Comparison of ENCODE assay signal across 9 cellular contexts in genomic region chr13:40981361-40981760, GRCh38. TPM values are rescaled to one million over a fixed set of nuclear protein-coding genes. Genes with fewer than 3 reads are reported as not detected.
DNase-seq lines count a peak whose midpoint lies in the region; ATAC-seq lines count a peak whose summit lies in the region.
"Had no signal": no experiment of that assay in that cellular context is flagged by ENCODE, and none has a peak within 500 bp of the region (broad histone marks: within the 10 kb centered on the region; RNA-seq: fewer than 3 reads in every experiment).

No MANE protein-coding gene starts in this region.

- H3K9me3 Mint-ChIP-seq in stimulated activated naive CD8-positive, alpha-beta T cell treated with anti-CD3 and anti-CD28 coated beads, Interleukin-15, Interleukin-2, amounts not matched to agents 100 ng/mL and 50 ng/mL, for 24 hours: no peaks in the 10 kb centered on the region
- H3K9me3 Mint-ChIP-seq in memory B cell: no peaks in the 10 kb centered on the region
- H3K9me3 Mint-ChIP-seq: H9 had no signal

- no peaks in the 10 kb centered on the region for H3K27me3 ChIP-seq in MG63

- peak overlapping the region; percentile 92 for H3K4me3 Mint-ChIP-seq in stimulated activated naive CD8-positive, alpha-beta T cell treated with anti-CD3 and anti-CD28 coated beads, Interleukin-15, Interleukin-2, amounts not matched to agents 100 ng/mL and 50 ng/mL, for 24 hours
- H3K4me3 Mint-ChIP-seq in memory B cell: peak overlapping the region; percentile 87
- H3K4me3 Mint-ChIP-seq: H9 had no signal

- no peak for DNase-seq in stimulated activated naive CD8-positive, alpha-beta T cell treated with anti-CD3 and anti-CD28 coated beads, Interleukin-15, Interleukin-2, amounts not matched to agents 100 U/mL and 50 U/mL, for 24 hours
- peak; percentile 77 for DNase-seq in amniotic epithelial cell (ENCODE audit: low read depth)
- no peak for DNase-seq in memory B cell (ENCODE audit: low spot score in 2 of 2)
- DNase-seq in MG63: no peak
- DNase-seq in head of caudate nucleus: no peak
- DNase-seq in glomerular visceral epithelial cell (ENCODE audit: extremely low spot score): no peak
- DNase-seq: H9 had no signal

- ATAC-seq in stimulated activated naive CD8-positive, alpha-beta T cell treated with anti-CD3 and anti-CD28 coated beads, Interleukin-15, Interleukin-2, amounts not matched to agents 100 U/mL and 50 U/mL, for 24 hours: no peak
- ATAC-seq in memory B cell (ENCODE audit: low read depth) (peak; percentile 23), GM21447 (IDR thresholded peaks at IDR 0.05; ENCODE audit: unreplicated experiment) (no peak)

- H3K4me3 ChIP-seq in MG63: no peak overlapping the region

- no peaks in the 10 kb centered on the region for H3K9me3 ChIP-seq in MG63

- H3K4me1 Mint-ChIP-seq in stimulated activated naive CD8-positive, alpha-beta T cell treated with anti-CD3 and anti-CD28 coated beads, Interleukin-15, Interleukin-2, amounts not matched to agents 100 ng/mL and 50 ng/mL, for 24 hours (ENCODE audit: low read depth): peaks cover 75% of the 10 kb centered on the region
- H3K4me1 Mint-ChIP-seq in memory B cell: peaks cover 61% of the 10 kb centered on the region

- peak overlapping the region; percentile 95 for H3K27ac Mint-ChIP-seq in stimulated activated naive CD8-positive, alpha-beta T cell treated with anti-CD3 and anti-CD28 coated beads, Interleukin-15, Interleukin-2, amounts not matched to agents 100 ng/mL and 50 ng/mL, for 24 hours
- peak overlapping the region; percentile 94 for H3K27ac Mint-ChIP-seq in memory B cell
- H3K27ac Mint-ChIP-seq: H9 had no signal

- H3K27me3 Mint-ChIP-seq in stimulated activated naive CD8-positive, alpha-beta T cell treated with anti-CD3 and anti-CD28 coated beads, Interleukin-15, Interleukin-2, amounts not matched to agents 100 ng/mL and 50 ng/mL, for 24 hours: no peaks in the 10 kb centered on the region
- no peaks in the 10 kb centered on the region for H3K27me3 Mint-ChIP-seq in memory B cell

- intact Hi-C loops in head of caudate nucleus (cut with DNase I): loop anchor here (10.0 kb wide), 1 partner anchor 73 kb away; no protein-coding TSS in a partner anchor

- peaks cover 31% of the 10 kb centered on the region for H3K36me3 Mint-ChIP-seq in stimulated activated naive CD8-positive, alpha-beta T cell treated with anti-CD3 and anti-CD28 coated beads, Interleukin-15, Interleukin-2, amounts not matched to agents 100 ng/mL and 50 ng/mL, for 24 hours (ENCODE audit: low read depth)
- peaks cover 24% of the 10 kb centered on the region for H3K36me3 Mint-ChIP-seq in memory B cell

- no peaks in the 10 kb centered on the region for H3K36me3 ChIP-seq in MG63

RNA-seq across cellular contexts. Expression of gene ELF1, which starts 37.8 kb away (rescaled TPM):
- total RNA-seq in MG63 (2014; rRNA removed; shearing (Covaris generic); ENCODE audit: low replicate concordance): 6.7 and 11.3 TPM in 2 replicates
